19 cellular contexts compared by ENCODE assay signal in genomic region chr2:138637686-138638085, GRCh38.
DNase-seq lines count a peak whose midpoint lies in the region; ATAC-seq and TF ChIP-seq lines count a peak whose summit lies in the region.
"Had no signal": no experiment of that assay in that cellular context is flagged by ENCODE, and none has a peak within 500 bp of the region (broad histone marks: within the 10 kb centered on the region; RNA-seq: fewer than 3 reads in every experiment).

No MANE protein-coding gene starts in this region.

- H3K27ac Mint-ChIP-seq in naive thymus-derived CD8-positive, alpha-beta T cell, result no peak overlapping the region
- H3K27ac Mint-ChIP-seq: B cell; CD4-positive, alpha-beta T cell; CD8-positive, alpha-beta T cell had no signal

- CTCF ChIA-PET in HEK293 (lab: Yijun Ruan, JAX) (interaction anchor here (0.7 kb wide), 1 partner anchor 326 kb away, joined by 3 read pairs; no protein-coding TSS in a partner anchor), A673 (lab: Charles Lee) (no interaction called here)

- POLR2A ChIA-PET in HEK293 (lab: Yijun Ruan, JAX) (no interaction called here), A673 (lab: Charles Lee; ENCODE audit: low non-redundant PET) (no interaction called here)
- POLR2A ChIA-PET in naive thymus-derived CD8-positive, alpha-beta T cell (lab: Charles Lee), result no interaction called here

- H3K36me3 Mint-ChIP-seq in naive thymus-derived CD8-positive, alpha-beta T cell, result peaks cover 0 to 3% (median 0%) of the 10 kb centered on the region in 3 donors
- H3K36me3 Mint-ChIP-seq: CD8-positive, alpha-beta T cell had no signal

- no peak overlapping the region for H3K27ac ChIP-seq in HEK293 (ENCODE audit: extremely low read depth, low read depth, low read length)
- H3K27ac ChIP-seq in esophagus muscularis mucosa (replicated peaks in 1 of 4), result no peak overlapping the region
- H3K27ac ChIP-seq in A673 (ENCODE audit: low read depth, low read length, poor library complexity, severe bottlenecking), result no peak overlapping the region
- H3K27ac ChIP-seq: 22Rv1; A549; BLaER1 treated with 17β-estradiol and CSF1 and Interleukin-3, amounts not matched to agents 10 nM and 100 nM; C4-2B had no signal

- no TSS peak for BruUV-seq in A673 (replicated peaks; lab: Mats Ljungman, UMichigan)

- DNase-seq in ACHN (peak; percentile 17), esophagus muscularis mucosa (ENCODE audit: extremely low spot score) (peak; percentile 66), left kidney (ENCODE audit: low read depth, low spot score) (peak; percentile 8), A673 (ENCODE audit: low spot score) (no peak)
- no peak for DNase-seq in naive thymus-derived CD8-positive, alpha-beta T cell
- DNase-seq: AML-193; Calu3; CD4-positive, alpha-beta T cell; CD8-positive, alpha-beta T cell; DMS79 treated with DMSO at 0.1 percent for 48 hours; GF-D8 had no signal

- H3K4me1 Mint-ChIP-seq in naive thymus-derived CD8-positive, alpha-beta T cell, result no peaks in the 10 kb centered on the region
- H3K4me1 Mint-ChIP-seq: B cell had no signal

- H3K4me1 ChIP-seq in HEK293 (ENCODE audit: control insufficient read depth, insufficient read depth, low read length) (no peaks in the 10 kb centered on the region), esophagus muscularis mucosa (no peaks in the 10 kb centered on the region), A673 (ENCODE audit: insufficient read depth, low read length, poor library complexity, severe bottlenecking) (no peaks in the 10 kb centered on the region)
- H3K4me1 ChIP-seq: A549; BLaER1 treated with 17β-estradiol and CSF1 and Interleukin-3, amounts not matched to agents 10 nM and 100 nM; Caco-2 had no signal

- no peak for ATAC-seq in GM18505 (IDR thresholded peaks at IDR 0.05; ENCODE audit: unreplicated experiment)
- ATAC-seq in naive thymus-derived CD8-positive, alpha-beta T cell, result no peak
- ATAC-seq: A549; CD8-positive, alpha-beta T cell had no signal

- peaks cover 0 to 5% (median 0%) of the 10 kb centered on the region in 4 donors for H3K27me3 ChIP-seq in esophagus muscularis mucosa
- no peaks in the 10 kb centered on the region for H3K27me3 ChIP-seq in A673 (replicated peaks; ENCODE audit: insufficient read depth, low read depth, low read length, poor library complexity)
- H3K27me3 ChIP-seq: BLaER1 treated with 17β-estradiol and CSF1 and Interleukin-3, amounts not matched to agents 10 nM and 100 nM had no signal

- H3K27me3 Mint-ChIP-seq in naive thymus-derived CD8-positive, alpha-beta T cell, result peaks cover 0 to 15% (median 4%) of the 10 kb centered on the region in 5 donors

- no peak for TF ChIP-seq CTCF in HEK293 (tag by site-specific recombination; IDR thresholded peaks at IDR 0.05)
- no peak for TF ChIP-seq CTCF in esophagus muscularis mucosa (IDR thresholded peaks at IDR 0.05)
- TF ChIP-seq CTCF in A673 (conservative IDR thresholded peaks at IDR 0.05; ENCODE audit: low read depth, low read length), result no peak

- H3K9me3 Mint-ChIP-seq in naive thymus-derived CD8-positive, alpha-beta T cell, result peaks cover 0 to 8% (median 0%) of the 10 kb centered on the region in 9 donors

- no peak for TF ChIP-seq POLR2A in esophagus muscularis mucosa (IDR thresholded peaks at IDR 0.05; ENCODE audit: low read depth)
- TF ChIP-seq POLR2A in GM18505 (IDR thresholded peaks at IDR 0.05; ENCODE audit: borderline replicate concordance, extremely low read depth, insufficient read depth, insufficient read length), result no peak

- no peak overlapping the region for H3K4me3 Mint-ChIP-seq in naive thymus-derived CD8-positive, alpha-beta T cell
- H3K4me3 Mint-ChIP-seq: B cell; CD4-positive, alpha-beta T cell; CD8-positive, alpha-beta T cell had no signal

- intact Hi-C loops in esophagus muscularis mucosa (cut with DNase I), result no loop called here
- intact Hi-C loops in A673 (cut with micrococcal nuclease; ENCODE audit: unreplicated experiment), result no loop called here

- H3K9me3 ChIP-seq in HEK293 (ENCODE audit: control insufficient read depth, insufficient read depth, low read depth, low read length), result no peaks in the 10 kb centered on the region
- H3K9me3 ChIP-seq in esophagus muscularis mucosa, result peaks cover 0 to 7% (median 1%) of the 10 kb centered on the region in 4 donors
- no peaks in the 10 kb centered on the region for H3K9me3 ChIP-seq in A673 (ENCODE audit: low read depth, low read length, poor library complexity, severe bottlenecking)

- WGBS in esophagus muscularis mucosa, result 84% methylated on average over 5 of the region's 5 CpGs

- in situ Hi-C loops in ACHN (cut with HindIII; ENCODE audit: low pct_ligation_motif_present, low pct_unique_long_range_greater_than_20kb, low sequenced_read_pairs), result no loop called here

- no peak for TF ChIP-seq EP300 in esophagus muscularis mucosa (IDR thresholded peaks at IDR 0.05)

- H3K36me3 ChIP-seq in HEK293 (ENCODE audit: control insufficient read depth in 2 of 2, insufficient read depth in 1 of 2, low read length in 2 of 2), result no peaks in the 10 kb centered on the region
- H3K36me3 ChIP-seq in esophagus muscularis mucosa, result no peaks in the 10 kb centered on the region
- H3K36me3 ChIP-seq in A673 (ENCODE audit: insufficient read depth, low read length, poor library complexity, severe bottlenecking), result no peaks in the 10 kb centered on the region
- H3K36me3 ChIP-seq: BLaER1 treated with 17β-estradiol and CSF1 and Interleukin-3, amounts not matched to agents 10 nM and 100 nM had no signal

- H3K4me3 ChIP-seq in HEK293 (ENCODE audit: low read depth, low read length), result no peak overlapping the region
- no peak overlapping the region for H3K4me3 ChIP-seq in esophagus muscularis mucosa
- H3K4me3 ChIP-seq in A673 (ENCODE audit: low read depth, low read length, poor library complexity, severe bottlenecking), result no peak overlapping the region
- H3K4me3 ChIP-seq: A549; BLaER1 treated with 17β-estradiol and CSF1 and Interleukin-3, amounts not matched to agents 10 nM and 100 nM had no signal

TF ChIP-seq in HEK293, 187 proteins besides CTCF, POLR2A, EP300 and RAD21:
- TF ChIP-seq ZBTB21 (tag by site-specific recombination; IDR thresholded peaks at IDR 0.05) (no peak), ZBTB20 (tag by site-specific recombination; IDR thresholded peaks at IDR 0.05) (peak; percentile 32; the same call in 1 of the 2 replicates)

Comparison
In these comparisons a context has a peak if more than half of its experiments do, and no peak if none do; other contexts are left out.
1. DNase-seq: peak in ACHN (single experiment), esophagus muscularis mucosa (single experiment) and left kidney (single experiment); none in A673 (single experiment) and naive thymus-derived CD8-positive, alpha-beta T cell (0 of 10).